10 cellular contexts compared by ENCODE assay signal in genomic region chr18:48139427-48140347, GRCh38.
DNase-seq lines count a peak whose midpoint lies in the region; TF ChIP-seq lines count a peak whose summit lies in the region.
"Had no signal": no experiment of that assay in that cellular context is flagged by ENCODE, and none has a peak within 500 bp of the region (broad histone marks: within the 10 kb centered on the region; RNA-seq: fewer than 3 reads in every experiment).

No MANE protein-coding gene starts in this region.

- H3K36me3 ChIP-seq in esophagus (ENCODE audit: control insufficient read depth in 2 of 2, insufficient read depth in 2 of 2, low read length in 1 of 2) (no peaks in the 10 kb centered on the region), parathyroid adenoma (ENCODE audit: control insufficient read depth, insufficient read depth, low read length) (no peaks in the 10 kb centered on the region)
- H3K36me3 ChIP-seq: BLaER1 treated with 17β-estradiol and CSF1 and Interleukin-3, amounts not matched to agents 10 nM and 100 nM had no signal

- no peak overlapping the region for H3K9ac ChIP-seq in parathyroid adenoma
- H3K9ac ChIP-seq: BLaER1 treated with 17β-estradiol and CSF1 and Interleukin-3, amounts not matched to agents 10 nM and 100 nM had no signal

- peak overlapping the region; percentile 92 to 93 for H3K27ac ChIP-seq in esophagus (ENCODE audit: low read depth in 2 of 2, low read length in 1 of 2)
- no peak overlapping the region for H3K27ac ChIP-seq in parathyroid adenoma
- H3K27ac ChIP-seq: BLaER1 treated with 17β-estradiol and CSF1 and Interleukin-3, amounts not matched to agents 10 nM and 100 nM; HL-60 had no signal

- H3K4me3 ChIP-seq in esophagus (ENCODE audit: low read depth in 1 of 2, low read length in 2 of 2): no peak overlapping the region
- no peak overlapping the region for H3K4me3 ChIP-seq in parathyroid adenoma (ENCODE audit: low read depth, low read length)
- H3K4me3 ChIP-seq: BLaER1 treated with 17β-estradiol and CSF1 and Interleukin-3, amounts not matched to agents 10 nM and 100 nM had no signal

- H3K27me3 ChIP-seq in esophagus (ENCODE audit: control insufficient read depth in 1 of 2, insufficient read depth in 2 of 2, low read length in 2 of 2) (no peaks in the 10 kb centered on the region), parathyroid adenoma (ENCODE audit: control insufficient read depth, insufficient read depth, low read length) (no peaks in the 10 kb centered on the region)

- H2AFZ ChIP-seq in parathyroid adenoma: peak overlapping the region; percentile 56

- no peaks in the 10 kb centered on the region for H3K79me2 ChIP-seq in parathyroid adenoma

- TF ChIP-seq CTCF in parathyroid adenoma (IDR thresholded peaks at IDR 0.05): no peak

- no peak overlapping the region for H3K4me2 ChIP-seq in parathyroid adenoma (ENCODE audit: low read length)
- H3K4me2 ChIP-seq: BLaER1 treated with 17β-estradiol and CSF1 and Interleukin-3, amounts not matched to agents 10 nM and 100 nM had no signal

- H3K4me1 ChIP-seq in esophagus (ENCODE audit: control insufficient read depth in 2 of 2, insufficient read depth in 2 of 2, low read length in 1 of 2): peaks cover 0 to 28% of the 10 kb centered on the region in 2 donors
- peaks cover 34% of the 10 kb centered on the region for H3K4me1 ChIP-seq in parathyroid adenoma

- H3K9me3 ChIP-seq in esophagus (ENCODE audit: control insufficient read depth in 2 of 2, insufficient read depth in 1 of 2, low read depth in 1 of 2, low read length in 1 of 2) (no peaks in the 10 kb centered on the region), parathyroid adenoma (ENCODE audit: control insufficient read depth, low read length) (no peaks in the 10 kb centered on the region)
- H3K9me3 ChIP-seq: BLaER1 treated with 17β-estradiol and CSF1 and Interleukin-3, amounts not matched to agents 10 nM and 100 nM had no signal

- 32 to 38% methylated on average over 14 of the region's 14 CpGs for WGBS in esophagus, 2 donors

- DNase-seq in DMS53 (lab: John Stamatoyannopoulos, UW) (peak; percentile 84), NCI-H2196 (lab: John Stamatoyannopoulos, UW; ENCODE audit: unreplicated experiment) (peak; percentile 91), middle frontal gyrus (ENCODE audit: extremely low spot score, low spot score) (no peak), SKM-1 treated with dmso at 0.1 percent for 144 hours (lab: John Stamatoyannopoulos, UW; ENCODE audit: unreplicated experiment) (no peak), GM19238 (ENCODE audit: insufficient read length, low spot score) (no peak)
- no peak for DNase-seq in activated CD4-positive, alpha-beta T cell treated with anti-CD3 and anti-CD28 coated beads, Interleukin-2, amount 50 U/mL, for 48 hours

Comparison
In these comparisons a context has a peak if more than half of its experiments do, and no peak if none do; other contexts are left out.
1. DNase-seq: peak in DMS53 (single experiment) and NCI-H2196 (single experiment); none in activated CD4-positive, alpha-beta T cell treated with anti-CD3 and anti-CD28 coated beads, Interleukin-2, amount 50 U/mL, for 48 hours (0 of 2), middle frontal gyrus (single experiment), SKM-1 treated with dmso at 0.1 percent for 144 hours (single experiment) and GM19238 (single experiment).